ENCODE assay signal across 1 cellular context in genomic region chr22:46025973-46026906, GRCh38.
TF ChIP-seq lines count a peak whose summit lies in the region.

No MANE protein-coding gene starts in this region.

TF ChIP-seq in K562, 482 proteins besides CTCF, POLR2A, EP300 and RAD21 (continued from another document):
- no peak for TF ChIP-seq PRDM10 (IDR thresholded peaks at IDR 0.05; ENCODE audit: partially characterized antibody)
- TF ChIP-seq, protein P1, sequence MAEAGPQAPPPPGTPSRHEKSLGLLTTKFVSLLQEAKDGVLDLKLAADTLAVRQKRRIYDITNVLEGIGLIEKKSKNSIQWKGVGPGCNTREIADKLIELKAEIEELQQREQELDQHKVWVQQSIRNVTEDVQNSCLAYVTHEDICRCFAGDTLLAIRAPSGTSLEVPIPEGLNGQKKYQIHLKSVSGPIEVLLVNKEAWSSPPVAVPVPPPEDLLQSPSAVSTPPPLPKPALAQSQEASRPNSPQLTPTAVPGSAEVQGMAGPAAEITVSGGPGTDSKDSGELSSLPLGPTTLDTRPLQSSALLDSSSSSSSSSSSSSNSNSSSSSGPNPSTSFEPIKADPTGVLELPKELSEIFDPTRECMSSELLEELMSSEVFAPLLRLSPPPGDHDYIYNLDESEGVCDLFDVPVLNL (CRISPR knock-in tag; IDR thresholded peaks at IDR 0.05; ENCODE audit: low read depth): no peak
- no peak for TF ChIP-seq ZNF311 (CRISPR knock-in tag; IDR thresholded peaks at IDR 0.05)
- TF ChIP-seq ZNF143 (CRISPR knock-in tag; IDR thresholded peaks at IDR 0.05): no peak
- no peak for TF ChIP-seq ZNF830 (CRISPR knock-in tag; IDR thresholded peaks at IDR 0.05)
